Comparison of ENCODE assay signal across 1 cellular context in the genomic region with DNA sequence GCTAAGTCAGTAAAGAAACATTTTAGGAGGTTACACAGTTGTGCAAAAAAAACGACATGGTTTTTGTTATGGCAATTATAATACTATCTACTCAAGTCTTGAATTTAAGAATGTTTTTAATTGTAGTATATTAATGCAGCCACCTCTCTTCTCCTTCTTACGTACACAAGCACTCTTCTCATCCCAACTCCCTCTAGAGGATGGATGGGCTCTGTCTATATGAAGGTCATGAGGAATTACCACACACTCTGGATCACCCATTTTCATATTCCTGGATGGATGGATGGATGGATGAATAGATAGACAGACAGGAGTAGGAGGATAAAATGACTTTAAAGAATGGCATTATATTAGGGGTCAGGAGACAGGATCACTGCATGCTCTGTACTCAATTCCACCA.
TF ChIP-seq lines count a peak whose summit lies in the region.

No MANE protein-coding gene starts in this region.

TF ChIP-seq in HCT116, 20 proteins besides CTCF, POLR2A, EP300 and RAD21 (continued from another document):
- TF ChIP-seq EZH2 (IDR thresholded peaks at IDR 0.05) (no peak), EGR1 (IDR thresholded peaks at IDR 0.05; ENCODE audit: low read depth) (no peak), EZH2phosphoT487 (IDR thresholded peaks at IDR 0.05; ENCODE audit: borderline replicate concordance) (no peak), YY1 (IDR thresholded peaks at IDR 0.05; ENCODE audit: extremely low read depth, insufficient replicate concordance, low read depth, low read length) (no peak), SIN3A (IDR thresholded peaks at IDR 0.05; ENCODE audit: low read depth) (no peak), CEBPB (IDR thresholded peaks at IDR 0.05; ENCODE audit: low read depth) (no peak), POLR2AphosphoS5 (IDR thresholded peaks at IDR 0.05; ENCODE audit: low read depth, low read length) (no peak)
- TF ChIP-seq, protein P1, sequence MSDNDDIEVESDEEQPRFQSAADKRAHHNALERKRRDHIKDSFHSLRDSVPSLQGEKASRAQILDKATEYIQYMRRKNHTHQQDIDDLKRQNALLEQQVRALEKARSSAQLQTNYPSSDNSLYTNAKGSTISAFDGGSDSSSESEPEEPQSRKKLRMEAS (IDR thresholded peaks at IDR 0.05) = no peak
- TF ChIP-seq, protein P2, sequence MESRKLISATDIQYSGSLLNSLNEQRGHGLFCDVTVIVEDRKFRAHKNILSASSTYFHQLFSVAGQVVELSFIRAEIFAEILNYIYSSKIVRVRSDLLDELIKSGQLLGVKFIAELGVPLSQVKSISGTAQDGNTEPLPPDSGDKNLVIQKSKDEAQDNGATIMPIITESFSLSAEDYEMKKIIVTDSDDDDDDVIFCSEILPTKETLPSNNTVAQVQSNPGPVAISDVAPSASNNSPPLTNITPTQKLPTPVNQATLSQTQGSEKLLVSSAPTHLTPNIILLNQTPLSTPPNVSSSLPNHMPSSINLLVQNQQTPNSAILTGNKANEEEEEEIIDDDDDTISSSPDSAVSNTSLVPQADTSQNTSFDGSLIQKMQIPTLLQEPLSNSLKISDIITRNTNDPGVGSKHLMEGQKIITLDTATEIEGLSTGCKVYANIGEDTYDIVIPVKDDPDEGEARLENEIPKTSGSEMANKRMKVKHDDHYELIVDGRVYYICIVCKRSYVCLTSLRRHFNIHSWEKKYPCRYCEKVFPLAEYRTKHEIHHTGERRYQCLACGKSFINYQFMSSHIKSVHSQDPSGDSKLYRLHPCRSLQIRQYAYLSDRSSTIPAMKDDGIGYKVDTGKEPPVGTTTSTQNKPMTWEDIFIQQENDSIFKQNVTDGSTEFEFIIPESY (IDR thresholded peaks at IDR 0.05; ENCODE audit: extremely low read depth, insufficient replicate concordance, low read length) = no peak
